12 cellular contexts compared by ENCODE assay signal in the genomic region with DNA sequence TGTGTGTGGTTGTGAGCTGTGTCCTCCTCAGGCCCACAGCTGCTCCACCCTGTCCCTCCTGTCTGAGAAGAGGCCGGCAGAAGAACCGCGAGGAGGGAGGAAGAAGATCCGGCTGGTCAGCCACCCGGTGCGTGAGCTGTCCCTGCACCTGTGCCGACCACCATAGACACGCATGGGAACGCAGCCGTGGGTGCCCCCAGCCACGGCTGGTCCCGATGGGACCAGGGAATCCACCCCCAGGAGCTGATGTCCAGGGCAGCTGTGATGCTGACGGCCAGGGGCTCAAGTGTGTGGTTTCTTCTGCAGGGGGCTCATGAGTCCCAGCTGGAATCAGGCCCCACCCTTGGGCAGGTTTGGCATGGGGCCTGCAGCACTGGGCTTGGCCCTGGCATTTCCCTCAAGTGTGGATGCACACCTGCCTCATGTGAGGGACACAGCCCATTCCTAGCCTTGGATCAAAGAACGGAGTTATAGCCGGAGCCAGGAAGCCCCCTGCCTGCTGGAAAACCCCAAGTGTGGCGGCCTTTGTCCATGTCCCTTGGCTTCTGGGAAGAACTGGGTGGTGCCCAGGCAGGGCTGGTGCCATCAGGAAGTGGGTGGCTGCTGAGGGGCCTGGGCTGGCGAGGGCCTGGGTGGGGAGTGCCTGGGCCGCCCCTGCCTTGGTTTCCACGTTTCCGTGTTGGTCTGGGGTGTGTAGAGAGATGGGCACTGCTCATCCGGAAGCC. TPM values are rescaled to one million over a fixed set of nuclear protein-coding genes. Genes with fewer than 3 reads are reported as not detected.
DNase-seq lines count a peak whose midpoint lies in the region; ATAC-seq and TF ChIP-seq lines count a peak whose summit lies in the region.
"Had no signal": no experiment of that assay in that cellular context is flagged by ENCODE, and none has a peak within 500 bp of the region (broad histone marks: within the 10 kb centered on the region; RNA-seq: fewer than 3 reads in every experiment).

No MANE protein-coding gene starts in this region.

- peaks cover 9% of the 10 kb centered on the region; the same call in 1 of the 2 replicates for H3K36me3 ChIP-seq in IMR-90 (ENCODE audit: control insufficient read depth, insufficient read depth, low read length)
- H3K36me3 ChIP-seq in right lobe of liver = no peaks in the 10 kb centered on the region
- peaks cover 0 to 7% (median 0%) of the 10 kb centered on the region in 3 donors for H3K36me3 ChIP-seq in esophagus squamous epithelium
- H3K36me3 ChIP-seq: uterus had no signal

- H2BK120ac ChIP-seq in IMR-90 (ENCODE audit: low read depth, low read length) = no peak overlapping the region

- H3K4me2 ChIP-seq in IMR-90 (ENCODE audit: low read depth, low read length) = no peak overlapping the region

- H4K5ac ChIP-seq in IMR-90 (ENCODE audit: low read depth, low read length) = no peak overlapping the region

- H2BK5ac ChIP-seq in IMR-90 (ENCODE audit: low read depth, low read length, poor library complexity, severe bottlenecking) = no peak overlapping the region

- intact Hi-C loops in IMR-90 (cut with micrococcal nuclease) (no loop called here), right lobe of liver (cut with DNase I) (no loop called here), esophagus squamous epithelium (cut with DNase I) (no loop called here)

- no peak overlapping the region; the same call in 1 of the 2 replicates for H3K4ac ChIP-seq in IMR-90 (ENCODE audit: low read depth, low read length)

- H3K79me1 ChIP-seq in IMR-90 (ENCODE audit: low read depth in 1 of 2, low read length in 2 of 2) = peaks cover 0 to 13% of the 10 kb centered on the region in 2 experiments; a peak in 2 of 4 replicates

- no peak for DNase-seq in IMR-90
- peak in 2 of 3 donors; percentile 23 to 51 for DNase-seq in right lobe of liver
- DNase-seq in esophagus squamous epithelium (lab: John Stamatoyannopoulos, UW) = no peak
- DNase-seq in GM20000 (ENCODE audit: low spot score) = no peak
- DNase-seq: GDM1, MV-4-11, NCI-H226 had no signal

- in situ Hi-C loops in IMR-90 (cut with MboI; ENCODE audit: low sequenced_read_pairs) = no loop called here

- TF ChIP-seq POLR2A in IMR-90 (IDR thresholded peaks at IDR 0.05; ENCODE audit: low read depth, low read length) = no peak
- no peak for TF ChIP-seq POLR2A in right lobe of liver (IDR thresholded peaks at IDR 0.05)
- TF ChIP-seq POLR2A in esophagus squamous epithelium (IDR thresholded peaks at IDR 0.05) = no peak

- H2AK5ac ChIP-seq in IMR-90 (ENCODE audit: low read depth, low read length) = no peak overlapping the region; the same call in 1 of the 2 replicates

- no peaks in the 10 kb centered on the region for H4K20me1 ChIP-seq in IMR-90 (ENCODE audit: insufficient read depth, low read length)

- H2AK9ac ChIP-seq in IMR-90 (replicated peaks; ENCODE audit: low read depth, low read length, poor library complexity) = peak overlapping the region; percentile 76

- TF ChIP-seq CTCF in 22Rv1 (IDR thresholded peaks at IDR 0.05) = no peak
- no peak for TF ChIP-seq CTCF in IMR-90 (conservative IDR thresholded peaks at IDR 0.05; ENCODE audit: low read depth, low read length)
- TF ChIP-seq CTCF in right lobe of liver (IDR thresholded peaks at IDR 0.05) = no peak
- no peak for TF ChIP-seq CTCF in esophagus squamous epithelium (IDR thresholded peaks at IDR 0.05)
- no peak for TF ChIP-seq CTCF in GM20000 (IDR thresholded peaks at IDR 0.05; ENCODE audit: extremely low read depth, missing control alignments)

- no peak overlapping the region for H3K18ac ChIP-seq in IMR-90 (ENCODE audit: low read depth, low read length)

- H3K27ac ChIP-seq in 22Rv1 (peak overlapping the region; percentile 42), IMR-90 (ENCODE audit: insufficient read depth, low read length) (no peak overlapping the region), right lobe of liver (no peak overlapping the region), esophagus squamous epithelium (peak overlapping the region in 2 of 4 donors; percentile 13 to 61)
- H3K27ac ChIP-seq: epithelial cell of prostate, HL-60 had no signal

- H3K56ac ChIP-seq in IMR-90 (ENCODE audit: extremely low read depth, insufficient read depth, low read length) = no peak overlapping the region

- CTCF ChIA-PET in IMR-90 (lab: Yijun Ruan, JAX) = interaction anchor here (0.6 kb wide), 1 partner anchor 135 kb away, joined by 7 read pairs; no protein-coding TSS in a partner anchor

- H3K14ac ChIP-seq in IMR-90 (replicated peaks; ENCODE audit: low read depth, low read length) = no peak overlapping the region

- no peak for TF ChIP-seq RAD21 in IMR-90 (IDR thresholded peaks at IDR 0.05; ENCODE audit: low read length)

- H3K27me3 ChIP-seq in IMR-90 (ENCODE audit: control insufficient read depth, insufficient read depth, low read length) = no peaks in the 10 kb centered on the region
- no peaks in the 10 kb centered on the region for H3K27me3 ChIP-seq in right lobe of liver
- H3K27me3 ChIP-seq in esophagus squamous epithelium = no peaks in the 10 kb centered on the region
- H3K27me3 ChIP-seq: uterus had no signal

- H3K9me3 ChIP-seq in IMR-90 (ENCODE audit: control insufficient read depth, insufficient read depth, low read length) (no peaks in the 10 kb centered on the region), right lobe of liver (no peaks in the 10 kb centered on the region), esophagus squamous epithelium (no peaks in the 10 kb centered on the region)
- H3K9me3 ChIP-seq: uterus had no signal

- no peak overlapping the region for H3K23ac ChIP-seq in IMR-90 (ENCODE audit: low read depth, low read length)

- peak overlapping the region; percentile 32 for H2AFZ ChIP-seq in IMR-90 (replicated peaks; ENCODE audit: low read length, poor library complexity)

- POLR2A ChIA-PET in IMR-90 (lab: Charles Lee; ENCODE audit: unreplicated experiment) = no interaction called here

- H4K91ac ChIP-seq in IMR-90 (ENCODE audit: insufficient read depth, low read depth, low read length) = no peak overlapping the region

- WGBS in IMR-90 (ENCODE audit: extremely low coverage in 2 of 2, insufficient read length in 1 of 2), 2 experiments = 90% methylated on average over 12 of the region's 21 CpGs; no CpG with 5 or more reads in 1 of the 2 experiments
- no CpG with 5 or more reads among the region's 21 CpGs for WGBS in right lobe of liver (ENCODE audit: insufficient coverage, low coverage, low lambda C conversion rate, missing lambda C conversion rate)
- whole genome bisulfite sequencing in esophagus squamous epithelium, 2 donors = 55 to 87% methylated on average over 3 to 4 of the region's 21 CpGs

- H3K9ac ChIP-seq in IMR-90 (ENCODE audit: low read depth, low read length) = no peak overlapping the region

- ATAC-seq in IMR-90 (ENCODE audit: low read depth) (no peak), right lobe of liver (no peak), HG02973 (IDR thresholded peaks at IDR 0.05; ENCODE audit: unreplicated experiment) (no peak)

- no peak overlapping the region for H2BK20ac ChIP-seq in IMR-90 (ENCODE audit: low read depth, low read length)

- H2BK15ac ChIP-seq in IMR-90 (ENCODE audit: low read depth, low read length) = no peak overlapping the region

- peaks cover 8% of the 10 kb centered on the region for H3K4me1 ChIP-seq in IMR-90 (ENCODE audit: control insufficient read depth, insufficient read depth, low read length)
- H3K4me1 ChIP-seq in right lobe of liver = peaks cover 0 to 6% (median 2%) of the 10 kb centered on the region in 4 donors
- H3K4me1 ChIP-seq in esophagus squamous epithelium = peaks cover 34 to 88% (median 67%) of the 10 kb centered on the region in 3 donors

- BruUV-seq in IMR-90 (replicated peaks; lab: Mats Ljungman, UMichigan) = no TSS peak

- H3K9me1 ChIP-seq in IMR-90 (ENCODE audit: insufficient read depth, low read length) = peaks cover 2% of the 10 kb centered on the region; the same call in 1 of the 2 replicates

- H4K8ac ChIP-seq in IMR-90 (ENCODE audit: low read depth in 2 of 2, low read length in 2 of 2) = no peak overlapping the region

- H3K4me3 ChIP-seq in IMR-90 (ENCODE audit: insufficient read depth, low read depth, low read length) (no peak overlapping the region), right lobe of liver (no peak overlapping the region), esophagus squamous epithelium (no peak overlapping the region)
- H3K4me3 ChIP-seq: uterus had no signal

- dilution Hi-C loops in IMR-90 (cut with HindIII; ENCODE audit: low sequenced_read_pairs, unreplicated experiment) = no loop called here

RNA-seq across cellular contexts. Expression of a gene that starts 4.6 kb away (rescaled TPM):
- total RNA-seq in IMR-90 (2012; rRNA removed) (1.1 and 1.3 TPM in 2 replicates), right lobe of liver (1 to 10 TPM in 1 of 6 experiments, under 1 TPM in 2, not detected in 3; 0.56 to 1.0 (median 0.62) TPM), esophagus squamous epithelium (10 to 100 TPM in 3 of 4 donors, 1 to 10 TPM in 1; 2.5 to 15.2 (median 10.6) TPM)
- 11.0 and 12.0 TPM in 2 replicates for polyA plus RNA-seq in IMR-90 (2012; rRNA removed)
- 3.7 and 18.0 TPM in 2 replicates for polyA plus RNA-seq in IMR-90 (2012; cell fraction: cytosol; rRNA removed)
- polyA plus RNA-seq in IMR-90 (2012; cell fraction: nucleus; rRNA removed; ENCODE audit: low replicate concordance) = 22.6 and 133 TPM in 2 replicates

RNA-seq across cellular contexts. Expression of a gene that starts 15.9 kb away (rescaled TPM):
- total RNA-seq in IMR-90 (2012; rRNA removed) (25.3 and 29.2 TPM in 2 replicates), right lobe of liver (10 to 100 TPM; 16.0 to 22.2 (median 20.2) TPM), esophagus squamous epithelium (10 to 100 TPM; 30.4 to 45.5 (median 37.0) TPM)
- 36.3 and 36.6 TPM in 2 replicates for polyA plus RNA-seq in IMR-90 (2012; rRNA removed)
- polyA plus RNA-seq in IMR-90 (2012; cell fraction: cytosol; rRNA removed) = 36.7 and 61.6 TPM in 2 replicates
- polyA plus RNA-seq in IMR-90 (2012; cell fraction: nucleus; rRNA removed; ENCODE audit: low replicate concordance) = 102 and 139 TPM in 2 replicates

RNA-seq across cellular contexts. Expression of a gene that starts 16.0 kb away (rescaled TPM):
- total RNA-seq in IMR-90 (2012; rRNA removed) (13.4 and 15.6 TPM in 2 replicates), right lobe of liver (10 to 100 TPM; 18.7 to 68.9 (median 31.9) TPM), esophagus squamous epithelium (10 to 100 TPM; 25.4 to 31.9 (median 28.3) TPM)
- 20.2 and 21.1 TPM in 2 replicates for polyA plus RNA-seq in IMR-90 (2012; rRNA removed)
- polyA plus RNA-seq in IMR-90 (2012; cell fraction: cytosol; rRNA removed) = 18.9 and 24.7 TPM in 2 replicates
- polyA plus RNA-seq in IMR-90 (2012; cell fraction: nucleus; rRNA removed; ENCODE audit: low replicate concordance) = 80.8 and 206 TPM in 2 replicates

RNA-seq across cellular contexts. Expression of a gene that starts 33.8 kb away (rescaled TPM):
- total RNA-seq in IMR-90 (2012; rRNA removed) (9.4 and 14.7 TPM in 2 replicates), right lobe of liver (10 to 100 TPM in 5 of 6 experiments, 1 to 10 TPM in 1; 9.6 to 16.3 (median 12.4) TPM), esophagus squamous epithelium (10 to 100 TPM in 2 of 4 donors, 1 to 10 TPM in 2; 6.4 to 22.7 (median 12.8) TPM)
- polyA plus RNA-seq in IMR-90 (2012; rRNA removed) = 18.8 and 22.5 TPM in 2 replicates
- 7.5 and 18.1 TPM in 2 replicates for polyA plus RNA-seq in IMR-90 (2012; cell fraction: cytosol; rRNA removed)
- 121 and 228 TPM in 2 replicates for polyA plus RNA-seq in IMR-90 (2012; cell fraction: nucleus; rRNA removed; ENCODE audit: low replicate concordance)

RNA-seq across cellular contexts. Expression of a gene that starts 38.6 kb away (rescaled TPM):
- total RNA-seq in IMR-90 (2012; rRNA removed) = 20.3 and 21.1 TPM in 2 replicates
- 62.3 and 67.4 TPM in 2 replicates for polyA plus RNA-seq in IMR-90 (2012; rRNA removed)
- polyA plus RNA-seq in IMR-90 (2012; cell fraction: cytosol; rRNA removed) = 33.4 and 56.7 TPM in 2 replicates
- 57.3 and 74.5 TPM in 2 replicates for polyA plus RNA-seq in IMR-90 (2012; cell fraction: nucleus; rRNA removed; ENCODE audit: low replicate concordance)
- 1 to 10 TPM in 1 of 6 experiments, under 1 TPM in 5; 0.43 to 1.6 (median 0.77) TPM for total RNA-seq in right lobe of liver
- 1 to 10 TPM; 1.9 to 8.4 (median 4.5) TPM for total RNA-seq in esophagus squamous epithelium

Comparison
In these comparisons a context has a peak if more than half of its experiments do, and no peak if none do; other contexts are left out.
1. DNase-seq: peak in right lobe of liver (2 of 3); none in IMR-90 (single experiment), esophagus squamous epithelium (single experiment) and GM20000 (single experiment).